Comparison of ENCODE assay signal across 16 cellular contexts in genomic region chr9:131481441-131482342, GRCh38. TPM values are rescaled to one million over a fixed set of nuclear protein-coding genes. Genes with fewer than 3 reads are reported as not detected.
DNase-seq lines count a peak whose midpoint lies in the region; ATAC-seq and TF ChIP-seq lines count a peak whose summit lies in the region.
"Had no signal": no experiment of that assay in that cellular context is flagged by ENCODE, and none has a peak within 500 bp of the region (broad histone marks: within the 10 kb centered on the region; RNA-seq: fewer than 3 reads in every experiment).

No MANE protein-coding gene starts in this region.

- H3K4ac ChIP-seq in H9 (ENCODE audit: low read depth, low read length): no peak overlapping the region

- H3K36me3 Mint-ChIP-seq in H9 (ENCODE audit: insufficient read depth in 1 of 3, low read depth in 3 of 3) (peaks cover 80 to 98% (median 98%) of the 10 kb centered on the region in 3 experiments), progenitor cell of endocrine pancreas (ENCODE audit: insufficient read depth) (peaks cover 28% of the 10 kb centered on the region)
- H3K36me3 Mint-ChIP-seq in activated naive CD8-positive, alpha-beta T cell treated with anti-CD3 and anti-CD28 coated beads for 36 hours: peaks cover 19% of the 10 kb centered on the region

- no peak overlapping the region for H4K5ac ChIP-seq in H9 (ENCODE audit: insufficient read length, low read depth, low read length)

- no peak overlapping the region for H2AFZ ChIP-seq in H9 (ENCODE audit: low read length)

- no peak for TF ChIP-seq CTCF in H9 (conservative IDR thresholded peaks at IDR 0.05)
- TF ChIP-seq CTCF in heart right ventricle (IDR thresholded peaks at IDR 0.05): no peak
- TF ChIP-seq CTCF in progenitor cell of endocrine pancreas (IDR thresholded peaks at IDR 0.05; ENCODE audit: unreplicated experiment): no peak

- no peak overlapping the region for H4K8ac ChIP-seq in H9 (replicated peaks; ENCODE audit: insufficient read length, low read depth, low read length)

- H3T11ph ChIP-seq in H9 (ENCODE audit: low read length): no peak overlapping the region

- H3K56ac ChIP-seq in H9 (ENCODE audit: insufficient read length, low read depth, low read length): no peak overlapping the region

- no peaks in the 10 kb centered on the region for H3K23me2 ChIP-seq in H9 (ENCODE audit: insufficient read length, low read depth, low read length, poor library complexity, severe bottlenecking)

- intact Hi-C loops in heart right ventricle (cut with DNase I): loop anchor here in 2 of 10 donors (5.0 kb wide), 2 partner anchors 89 to 109 kb away; partner anchors contain the start of gene PRRC2B (in 1 of the 2)

- H2BK5ac ChIP-seq in H9 (ENCODE audit: insufficient read length, low read length): no peak overlapping the region

- H3K9me3 ChIP-seq in H9 (ENCODE audit: control insufficient read depth, low read depth, low read length) (no peaks in the 10 kb centered on the region), heart right ventricle (no peaks in the 10 kb centered on the region)

- H2BK12ac ChIP-seq in H9 (ENCODE audit: insufficient read length, low read depth, low read length): no peak overlapping the region

- H3K36me3 ChIP-seq in heart right ventricle: peaks cover 0 to 100% (median 82%) of the 10 kb centered on the region in 9 donors

- H3K4me1 ChIP-seq in H9 (ENCODE audit: insufficient read depth, low read length) (no peaks in the 10 kb centered on the region), heart right ventricle (peaks cover 2 to 71% (median 37%) of the 10 kb centered on the region in 9 donors)

- no peak overlapping the region for H2AK5ac ChIP-seq in H9 (ENCODE audit: insufficient read length, low read length)

- H3K23ac ChIP-seq in H9 (ENCODE audit: insufficient read length, low read depth, low read length): no peak overlapping the region

- H4K20me1 ChIP-seq in H9 (ENCODE audit: control insufficient read depth, insufficient read depth, insufficient read length): no peaks in the 10 kb centered on the region

- H3K27ac ChIP-seq in H9 (ENCODE audit: insufficient read length, low read depth, low read length) (no peak overlapping the region), heart right ventricle (peak overlapping the region in 9 of 10 donors; percentile 13 to 88 (median 79))
- H3K27ac ChIP-seq: HL-60 had no signal

- H3K9me3 Mint-ChIP-seq in H9: no peaks in the 10 kb centered on the region
- H3K9me3 Mint-ChIP-seq in activated naive CD8-positive, alpha-beta T cell treated with anti-CD3 and anti-CD28 coated beads for 36 hours: no peaks in the 10 kb centered on the region
- no peaks in the 10 kb centered on the region for H3K9me3 Mint-ChIP-seq in progenitor cell of endocrine pancreas (ENCODE audit: low read depth)

- no peak overlapping the region for H2BK120ac ChIP-seq in H9 (ENCODE audit: low read depth, low read length, poor library complexity, severe bottlenecking)

- no peak overlapping the region for H3K14ac ChIP-seq in H9 (ENCODE audit: insufficient read depth, low read length)

- H3K27me3 Mint-ChIP-seq in H9 (ENCODE audit: low read depth) (peaks cover 2% of the 10 kb centered on the region; the same call in 1 of the 2 replicates), progenitor cell of endocrine pancreas (no peaks in the 10 kb centered on the region)
- no peaks in the 10 kb centered on the region for H3K27me3 Mint-ChIP-seq in activated naive CD8-positive, alpha-beta T cell treated with anti-CD3 and anti-CD28 coated beads for 36 hours

- H3K4me2 ChIP-seq in H9 (ENCODE audit: insufficient read depth, insufficient read length, low read length): no peak overlapping the region

- no peak overlapping the region; a peak in 1 of 5 replicates for H3K4me3 Mint-ChIP-seq in H9
- no peak overlapping the region for H3K4me3 Mint-ChIP-seq in activated naive CD8-positive, alpha-beta T cell treated with anti-CD3 and anti-CD28 coated beads for 36 hours
- H3K4me3 Mint-ChIP-seq in progenitor cell of endocrine pancreas (ENCODE audit: low read depth): no peak overlapping the region

- WGBS in H9 (ENCODE audit: extremely low coverage, insufficient read length, low lambda C conversion rate): no CpG with 5 or more reads among the region's 19 CpGs
- WGBS in heart right ventricle, 2 donors: 59 to 71% methylated on average over 19 of the region's 19 CpGs

- no peaks in the 10 kb centered on the region for H3K79me1 ChIP-seq in H9 (ENCODE audit: insufficient read depth, low read depth, low read length, poor library complexity, severe bottlenecking)

- H3K4me3 ChIP-seq in heart right ventricle: no peak overlapping the region

- ATAC-seq in heart right ventricle (peak in 6 of 8 donors; percentile 5 to 47 (median 25)), GM21526 (IDR thresholded peaks at IDR 0.05; ENCODE audit: low FRiP score, unreplicated experiment) (no peak)
- ATAC-seq: left lobe of liver had no signal

- H4K91ac ChIP-seq in H9 (ENCODE audit: insufficient read length, low read depth, low read length): no peak overlapping the region

- H2BK15ac ChIP-seq in H9 (ENCODE audit: low read depth, low read length): no peak overlapping the region

- no peak overlapping the region for H3K9ac ChIP-seq in H9 (ENCODE audit: extremely low read depth, insufficient read length, low read length)

- peaks cover 0 to 3% of the 10 kb centered on the region in 2 experiments; a peak in 1 of 4 replicates for H3K4me1 Mint-ChIP-seq in H9
- peaks cover 7% of the 10 kb centered on the region for H3K4me1 Mint-ChIP-seq in activated naive CD8-positive, alpha-beta T cell treated with anti-CD3 and anti-CD28 coated beads for 36 hours
- no peaks in the 10 kb centered on the region for H3K4me1 Mint-ChIP-seq in progenitor cell of endocrine pancreas (ENCODE audit: low read depth)

- no peak for DNase-seq in H9
- no peak for DNase-seq in activated naive CD8-positive, alpha-beta T cell treated with anti-CD3 and anti-CD28 coated beads for 36 hours
- peak in 1 of 2 donors; percentile 44 for DNase-seq in heart right ventricle
- DNase-seq in progenitor cell of endocrine pancreas (ENCODE audit: low spot score, unreplicated experiment): no peak
- no peak for DNase-seq in glomerular visceral epithelial cell (ENCODE audit: extremely low spot score)
- no peak for DNase-seq in NCI-H69 (lab: John Stamatoyannopoulos, UW)
- DNase-seq: activated CD4-positive, alpha-beta T cell treated with anti-CD3 and anti-CD28 coated beads, Interleukin-2, amount 50 U/mL, for 1 hour; dermis blood vessel endothelial cell; DMS153; KG1; NCI-H345; retina; SIG-M5 had no signal

- H3K27me3 ChIP-seq in H9 (ENCODE audit: insufficient read depth, low read length): no peaks in the 10 kb centered on the region
- H3K27me3 ChIP-seq in heart right ventricle: no peaks in the 10 kb centered on the region

- no peak overlapping the region for H3K18ac ChIP-seq in H9 (ENCODE audit: insufficient read length, low read depth, low read length)

- no peak overlapping the region for H2BK20ac ChIP-seq in H9 (ENCODE audit: low read depth, low read length, poor library complexity, severe bottlenecking)

- peak overlapping the region; percentile 36 to 61 (median 46); a peak in 3 of 7 replicates for H3K27ac Mint-ChIP-seq in H9
- H3K27ac Mint-ChIP-seq in activated naive CD8-positive, alpha-beta T cell treated with anti-CD3 and anti-CD28 coated beads for 36 hours: peak overlapping the region; percentile 29
- H3K27ac Mint-ChIP-seq in progenitor cell of endocrine pancreas: peak overlapping the region; percentile 47

- no peaks in the 10 kb centered on the region for H3K79me2 ChIP-seq in H9 (ENCODE audit: insufficient read depth, low read length)

RNA-seq across cellular contexts. Expression of gene POMT1, which starts 21.0 kb away (rescaled TPM):
- total RNA-seq in H9 (2021): 34.0 and 34.1 TPM in 2 replicates
- 10 to 100 TPM; 19.4 to 21.5 TPM for total RNA-seq in activated naive CD8-positive, alpha-beta T cell treated with anti-CD3 and anti-CD28 coated beads for 36 hours
- 10 to 100 TPM; 17.0 to 27.6 (median 21.2) TPM for total RNA-seq in heart right ventricle
- 10 to 100 TPM; 20.6 to 34.1 TPM for polyA plus RNA-seq in heart right ventricle
- 61.0 and 64.3 TPM in 2 replicates for total RNA-seq in progenitor cell of endocrine pancreas

RNA-seq across cellular contexts. Expression of gene UCK1, which starts 49.4 kb away (rescaled TPM):
- total RNA-seq in H9 (2021) (51.2 and 54.2 TPM in 2 replicates), heart right ventricle (10 to 100 TPM; 16.6 to 29.5 (median 22.5) TPM), progenitor cell of endocrine pancreas (32.4 and 32.8 TPM in 2 replicates)
- total RNA-seq in activated naive CD8-positive, alpha-beta T cell treated with anti-CD3 and anti-CD28 coated beads for 36 hours: 10 to 100 TPM; 22.1 to 23.0 TPM
- 10 to 100 TPM; 27.7 to 32.7 TPM for polyA plus RNA-seq in heart right ventricle
